In the genomic region with DNA sequence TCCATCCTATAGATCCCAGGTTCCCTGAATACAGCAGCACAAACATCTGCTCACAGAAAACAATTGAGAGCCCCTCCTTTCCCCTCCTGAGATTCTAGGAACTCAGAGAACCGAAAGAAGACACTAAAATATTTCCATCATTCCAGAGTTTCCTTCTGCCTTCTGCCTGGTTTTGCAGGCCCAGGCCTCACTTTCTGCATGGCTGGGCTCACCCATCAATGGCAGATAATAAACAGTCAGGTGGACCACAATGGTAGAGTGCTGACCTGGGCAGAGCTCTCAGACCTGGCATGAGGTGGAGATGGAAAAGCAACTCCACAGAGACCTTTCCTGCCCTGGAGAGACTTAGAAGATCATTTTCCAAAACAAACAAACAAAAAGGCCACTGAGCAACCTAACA, we compare ENCODE assay signal across 12 cellular contexts.
A peak's percentile ranks its signal among the peaks of the same experiment; 100 is the strongest.
DNase-seq lines count a peak whose midpoint lies in the region; ATAC-seq and TF ChIP-seq lines count a peak whose summit lies in the region.
"Had no signal": no experiment of that assay in that cellular context is flagged by ENCODE, and none has a peak within 500 bp of the region (broad histone marks: within the 10 kb centered on the region; RNA-seq: fewer than 3 reads in every experiment).

No MANE protein-coding gene starts in this region.

- peaks cover 0 to 13% (median 7%) of the 10 kb centered on the region in 5 experiments for H3K9me3 Mint-ChIP-seq in brain
- H3K9me3 Mint-ChIP-seq in stimulated activated memory B cell treated with anti-CD40 and anti-IgM and Interleukin-4, amounts not matched to agents 10 μg/mL and 1 μg/mL and 100 μg/mL, for 72 hours: peaks cover 3% of the 10 kb centered on the region

- H3K36me3 Mint-ChIP-seq in brain: no peaks in the 10 kb centered on the region
- H3K36me3 Mint-ChIP-seq in stimulated activated memory B cell treated with anti-CD40 and anti-IgM and Interleukin-4, amounts not matched to agents 10 μg/mL and 1 μg/mL and 100 μg/mL, for 72 hours: no peaks in the 10 kb centered on the region
- H3K36me3 Mint-ChIP-seq: CD14-positive monocyte; CD4-positive, alpha-beta memory T cell had no signal

- peak; percentile 44 for DNase-seq in NCI-H2171 treated with DMSO at 0.1 percent for 48 hours (lab: John Stamatoyannopoulos, UW)
- no peak for DNase-seq in NCI-H2171 (lab: John Stamatoyannopoulos, UW)
- peak; percentile 21 for DNase-seq in ELF-1 (ENCODE audit: low read depth, low spot score)
- DNase-seq in stimulated activated CD4-positive, alpha-beta T cell treated with anti-CD3 and anti-CD28 coated beads, Interleukin-12 subunit alpha, Interleukin-12 subunit beta, amount 100 ng/mL, for 4 hours: no peak
- DNase-seq: 8988T; Calu3; CD4-positive, alpha-beta memory T cell had no signal

- H3K4me3 Mint-ChIP-seq in brain: peak overlapping the region in 1 of 5 experiments; percentile 22
- H3K4me3 Mint-ChIP-seq in stimulated activated memory B cell treated with anti-CD40 and anti-IgM and Interleukin-4, amounts not matched to agents 10 μg/mL and 1 μg/mL and 100 μg/mL, for 72 hours: no peak overlapping the region
- H3K4me3 Mint-ChIP-seq: CD14-positive monocyte; CD4-positive, alpha-beta memory T cell had no signal

- H3K27ac Mint-ChIP-seq in brain: peak overlapping the region; percentile 42 to 93 (median 78)
- no peak overlapping the region for H3K27ac Mint-ChIP-seq in stimulated activated memory B cell treated with anti-CD40 and anti-IgM and Interleukin-4, amounts not matched to agents 10 μg/mL and 1 μg/mL and 100 μg/mL, for 72 hours
- H3K27ac Mint-ChIP-seq: CD4-positive, alpha-beta memory T cell had no signal

- H3K4me1 Mint-ChIP-seq in brain: peaks cover 37% of the 10 kb centered on the region
- H3K4me1 Mint-ChIP-seq in stimulated activated memory B cell treated with anti-CD40 and anti-IgM and Interleukin-4, amounts not matched to agents 10 μg/mL and 1 μg/mL and 100 μg/mL, for 72 hours: no peaks in the 10 kb centered on the region
- H3K4me1 Mint-ChIP-seq: CD14-positive monocyte; CD4-positive, alpha-beta memory T cell had no signal

- H3K27me3 Mint-ChIP-seq in brain: peaks cover 17% of the 10 kb centered on the region
- H3K27me3 Mint-ChIP-seq in stimulated activated memory B cell treated with anti-CD40 and anti-IgM and Interleukin-4, amounts not matched to agents 10 μg/mL and 1 μg/mL and 100 μg/mL, for 72 hours: no peaks in the 10 kb centered on the region

- TF ChIP-seq CTCF in brain (conservative IDR thresholded peaks at IDR 0.05): no peak

- ATAC-seq in HG03280 (IDR thresholded peaks at IDR 0.05; ENCODE audit: unreplicated experiment): no peak
- ATAC-seq in stimulated activated memory B cell treated with anti-CD40 and anti-IgM and Interleukin-4, amounts not matched to agents 10 μg/mL and 1 μg/mL and 100 μg/mL, for 72 hours: no peak
- ATAC-seq: GM12878 had no signal

Comparison
In these comparisons a context has a peak if more than half of its experiments do, and no peak if none do; other contexts are left out.
1. DNase-seq: peak in NCI-H2171 treated with DMSO at 0.1 percent for 48 hours (single experiment) and ELF-1 (single experiment); none in NCI-H2171 (single experiment) and stimulated activated CD4-positive, alpha-beta T cell treated with anti-CD3 and anti-CD28 coated beads, Interleukin-12 subunit alpha, Interleukin-12 subunit beta, amount 100 ng/mL, for 4 hours (single experiment).